8 cellular contexts compared by ENCODE assay signal in genomic region chr3:128804817-128805166, GRCh38.
DNase-seq lines count a peak whose midpoint lies in the region; ATAC-seq and TF ChIP-seq lines count a peak whose summit lies in the region.

No MANE protein-coding gene starts in this region.

- H3K9me3 ChIP-seq in upper lobe of left lung, result no peaks in the 10 kb centered on the region

- no peak for TF ChIP-seq CTCF in upper lobe of left lung (IDR thresholded peaks at IDR 0.05)

- WGBS in upper lobe of left lung, 2 donors, result 54 to 65% methylated on average over 5 of the region's 5 CpGs

- peak overlapping the region; percentile 97 for H3K27ac Mint-ChIP-seq in activated naive CD4-positive, alpha-beta T cell treated with anti-CD3 and anti-CD28 coated beads, Interleukin-2, amount 50 U/mL, for 24 hours
- H3K27ac Mint-ChIP-seq in central memory CD8-positive, alpha-beta T cell (ENCODE audit: low read depth), result peak overlapping the region; percentile 92
- peak overlapping the region; percentile 88 for H3K27ac Mint-ChIP-seq in memory B cell

- peak overlapping the region; percentile 19 to 83 (median 54) for H3K27ac ChIP-seq in upper lobe of left lung

- H3K27me3 Mint-ChIP-seq in activated naive CD4-positive, alpha-beta T cell treated with anti-CD3 and anti-CD28 coated beads, Interleukin-2, amount 50 U/mL, for 24 hours, result no peaks in the 10 kb centered on the region
- no peaks in the 10 kb centered on the region for H3K27me3 Mint-ChIP-seq in central memory CD8-positive, alpha-beta T cell
- H3K27me3 Mint-ChIP-seq in memory B cell, result no peaks in the 10 kb centered on the region

- ATAC-seq in central memory CD8-positive, alpha-beta T cell (replicated peaks; ENCODE audit: extremely low read depth, poor library complexity, severe bottlenecking), result no peak
- ATAC-seq in memory B cell (ENCODE audit: low read depth) (no peak), upper lobe of left lung (ENCODE audit: low FRiP score in 2 of 2) (peak in 1 of 2 donors; percentile 37), HG03108 (IDR thresholded peaks at IDR 0.05; ENCODE audit: unreplicated experiment) (no peak)

- H3K27me3 ChIP-seq in upper lobe of left lung, result no peaks in the 10 kb centered on the region

- peaks cover 0 to 59% (median 24%) of the 10 kb centered on the region in 4 donors for H3K36me3 ChIP-seq in upper lobe of left lung

- H3K4me3 ChIP-seq in upper lobe of left lung, result peak overlapping the region in 2 of 4 donors; percentile 18 to 31

- peak overlapping the region; percentile 85 for H3K4me3 Mint-ChIP-seq in activated naive CD4-positive, alpha-beta T cell treated with anti-CD3 and anti-CD28 coated beads, Interleukin-2, amount 50 U/mL, for 24 hours
- peak overlapping the region; percentile 75 for H3K4me3 Mint-ChIP-seq in central memory CD8-positive, alpha-beta T cell
- H3K4me3 Mint-ChIP-seq in memory B cell, result no peak overlapping the region

- H3K4me1 Mint-ChIP-seq in activated naive CD4-positive, alpha-beta T cell treated with anti-CD3 and anti-CD28 coated beads, Interleukin-2, amount 50 U/mL, for 24 hours, result peaks cover 92% of the 10 kb centered on the region
- H3K4me1 Mint-ChIP-seq in central memory CD8-positive, alpha-beta T cell, result peaks cover 67% of the 10 kb centered on the region
- peaks cover 26% of the 10 kb centered on the region for H3K4me1 Mint-ChIP-seq in memory B cell

- H3K9me3 Mint-ChIP-seq in activated naive CD4-positive, alpha-beta T cell treated with anti-CD3 and anti-CD28 coated beads, Interleukin-2, amount 50 U/mL, for 24 hours, result no peaks in the 10 kb centered on the region
- H3K9me3 Mint-ChIP-seq in central memory CD8-positive, alpha-beta T cell, result no peaks in the 10 kb centered on the region
- no peaks in the 10 kb centered on the region for H3K9me3 Mint-ChIP-seq in memory B cell

- TF ChIP-seq POLR2A in upper lobe of left lung (IDR thresholded peaks at IDR 0.05), result no peak

- H3K36me3 Mint-ChIP-seq in activated naive CD4-positive, alpha-beta T cell treated with anti-CD3 and anti-CD28 coated beads, Interleukin-2, amount 50 U/mL, for 24 hours, result peaks cover 42% of the 10 kb centered on the region
- peaks cover 34% of the 10 kb centered on the region for H3K36me3 Mint-ChIP-seq in central memory CD8-positive, alpha-beta T cell (ENCODE audit: insufficient read depth)
- H3K36me3 Mint-ChIP-seq in memory B cell, result peaks cover 31% of the 10 kb centered on the region

- no peak for TF ChIP-seq EP300 in upper lobe of left lung (IDR thresholded peaks at IDR 0.05)

- DNase-seq in activated naive CD4-positive, alpha-beta T cell treated with Interleukin-2 at 50 U/mL for 16 hours, result no peak
- DNase-seq in central memory CD8-positive, alpha-beta T cell (ENCODE audit: low spot score in 2 of 2), result no peak
- DNase-seq in memory B cell (ENCODE audit: low spot score in 2 of 2) (no peak), upper lobe of left lung (no peak), DMS114 treated with DMSO at 0.1 percent for 48 hours (lab: John Stamatoyannopoulos, UW; ENCODE audit: unreplicated experiment) (no peak), ureter (ENCODE audit: low spot score) (no peak)

- peaks cover 28 to 53% (median 39%) of the 10 kb centered on the region in 4 donors for H3K4me1 ChIP-seq in upper lobe of left lung
